ENCODE assay signal across 9 cellular contexts in genomic region chrX:155466269-155466938, GRCh38. TPM values are rescaled to one million over a fixed set of nuclear protein-coding genes. Genes with fewer than 3 reads are reported as not detected.
A peak's percentile ranks its signal among the peaks of the same experiment; 100 is the strongest.
DNase-seq lines count a peak whose midpoint lies in the region; ATAC-seq and TF ChIP-seq lines count a peak whose summit lies in the region.
"Not testable (repeated sequence)": the region's sequence is repeated elsewhere in the genome, so short reads cannot be mapped to it uniquely, and the experiment has no call there.
"Had no signal": no experiment of that assay in that cellular context is flagged by ENCODE, and none has a peak within 500 bp of the region (broad histone marks: within the 10 kb centered on the region; RNA-seq: fewer than 3 reads in every experiment).

No MANE protein-coding gene starts in this region.

- not testable (repeated sequence) for TF ChIP-seq CTCF in upper lobe of right lung (IDR thresholded peaks at IDR 0.05)

- not testable (repeated sequence) for H3K9me3 ChIP-seq in upper lobe of right lung

- not testable (repeated sequence) for H3K4me1 Mint-ChIP-seq in activated CD8-positive, alpha-beta T cell treated with anti-CD3 and anti-CD28 coated beads, Interleukin-2, amount 10 ng/mL, durations not matched to agents 7 days and 5 days (ENCODE audit: low read depth)

- ATAC-seq in GM18867 (IDR thresholded peaks at IDR 0.05; ENCODE audit: unreplicated experiment) = peak; percentile 86
- peak; percentile 74 for ATAC-seq in GM19463 (IDR thresholded peaks at IDR 0.05; ENCODE audit: unreplicated experiment)
- peak; percentile 70 for ATAC-seq in GM21723 (IDR thresholded peaks at IDR 0.05; ENCODE audit: unreplicated experiment)
- ATAC-seq in HG02885 (IDR thresholded peaks at IDR 0.05; ENCODE audit: poor library complexity, unreplicated experiment) = peak; percentile 64
- peak; percentile 77 for ATAC-seq in HG03354 (IDR thresholded peaks at IDR 0.05; ENCODE audit: poor library complexity, severe bottlenecking, unreplicated experiment)
- peak; percentile 85 for ATAC-seq in activated CD8-positive, alpha-beta T cell treated with anti-CD3 and anti-CD28 coated beads, Interleukin-2, amount 10 ng/mL, durations not matched to agents 7 days and 5 days
- ATAC-seq in left lobe of liver = peak; percentile 13
- peak; percentile 76 for ATAC-seq in upper lobe of right lung

- H3K9me3 Mint-ChIP-seq in activated CD8-positive, alpha-beta T cell treated with anti-CD3 and anti-CD28 coated beads, Interleukin-2, amount 10 ng/mL, durations not matched to agents 7 days and 5 days (ENCODE audit: insufficient read depth) = not testable (repeated sequence)

- H3K27me3 Mint-ChIP-seq in activated CD8-positive, alpha-beta T cell treated with anti-CD3 and anti-CD28 coated beads, Interleukin-2, amount 10 ng/mL, durations not matched to agents 7 days and 5 days (ENCODE audit: low read depth) = not testable (repeated sequence)

- H3K4me1 ChIP-seq in upper lobe of right lung = not testable (repeated sequence)

- intact Hi-C loops in upper lobe of right lung (cut with DNase I) = not testable (repeated sequence)

- POLR2A ChIA-PET in activated CD8-positive, alpha-beta T cell treated with anti-CD3 and anti-CD28 coated beads, Interleukin-2, amount 10 ng/mL, durations not matched to agents 7 days and 5 days (lab: Charles Lee) = not testable (repeated sequence)

- not testable (repeated sequence) for H3K36me3 Mint-ChIP-seq in activated CD8-positive, alpha-beta T cell treated with anti-CD3 and anti-CD28 coated beads, Interleukin-2, amount 10 ng/mL, durations not matched to agents 7 days and 5 days (ENCODE audit: low read depth)

- H3K4me3 ChIP-seq in upper lobe of right lung = not testable (repeated sequence)

- CTCF ChIA-PET in activated CD8-positive, alpha-beta T cell treated with anti-CD3 and anti-CD28 coated beads, Interleukin-2, amount 10 ng/mL, durations not matched to agents 7 days and 5 days (lab: Charles Lee) = not testable (repeated sequence)

- not testable (repeated sequence) for H3K27ac Mint-ChIP-seq in activated CD8-positive, alpha-beta T cell treated with anti-CD3 and anti-CD28 coated beads, Interleukin-2, amount 10 ng/mL, durations not matched to agents 7 days and 5 days

- H3K36me3 ChIP-seq in upper lobe of right lung = not testable (repeated sequence)

- H3K27ac ChIP-seq in upper lobe of right lung = not testable (repeated sequence)

- H3K27me3 ChIP-seq in upper lobe of right lung = not testable (repeated sequence)

- not testable (repeated sequence) for DNase-seq in activated CD8-positive, alpha-beta T cell treated with anti-CD3 and anti-CD28 coated beads, Interleukin-2, amount 10 ng/mL, durations not matched to agents 7 days and 5 days; left lobe of liver (ENCODE audit: low spot score); upper lobe of right lung

- not testable (repeated sequence) for H3K4me3 Mint-ChIP-seq in activated CD8-positive, alpha-beta T cell treated with anti-CD3 and anti-CD28 coated beads, Interleukin-2, amount 10 ng/mL, durations not matched to agents 7 days and 5 days

RNA-seq across cellular contexts. Expression of gene F8A3, which starts 8.0 kb away (rescaled TPM):
- 10 to 100 TPM in 1 of 2 experiments, 1 to 10 TPM in 1; 9.3 to 10.8 TPM for total RNA-seq in activated CD8-positive, alpha-beta T cell treated with anti-CD3 and anti-CD28 coated beads, Interleukin-2, amount 10 ng/mL, durations not matched to agents 7 days and 5 days
- total RNA-seq in left lobe of liver (16.4 TPM), upper lobe of right lung (not detected)
- total RNA-seq: epithelial cell of proximal tubule had no signal

Comparison
In these comparisons a context has a peak if more than half of its experiments do, and no peak if none do; other contexts are left out.
1. ATAC-seq: peak in every context shown above with its lines; median percentile 86 in GM18867; 85 in activated CD8-positive, alpha-beta T cell treated with anti-CD3 and anti-CD28 coated beads, Interleukin-2, amount 10 ng/mL, durations not matched to agents 7 days and 5 days; 77 in HG03354; 76 in upper lobe of right lung; 74 in GM19463; 70 in GM21723; 64 in HG02885; 13 in left lobe of liver.
2. RNA of gene F8A3, which starts 8.0 kb away (total RNA-seq): 16.4 TPM in left lobe of liver (single experiment) and 9.3 to 10.8 TPM in activated CD8-positive, alpha-beta T cell treated with anti-CD3 and anti-CD28 coated beads, Interleukin-2, amount 10 ng/mL, durations not matched to agents 7 days and 5 days; not detected in upper lobe of right lung (single experiment); every median in the first group is over 10 times any median in the second.